19 cellular contexts compared by ENCODE assay signal in the genomic region with DNA sequence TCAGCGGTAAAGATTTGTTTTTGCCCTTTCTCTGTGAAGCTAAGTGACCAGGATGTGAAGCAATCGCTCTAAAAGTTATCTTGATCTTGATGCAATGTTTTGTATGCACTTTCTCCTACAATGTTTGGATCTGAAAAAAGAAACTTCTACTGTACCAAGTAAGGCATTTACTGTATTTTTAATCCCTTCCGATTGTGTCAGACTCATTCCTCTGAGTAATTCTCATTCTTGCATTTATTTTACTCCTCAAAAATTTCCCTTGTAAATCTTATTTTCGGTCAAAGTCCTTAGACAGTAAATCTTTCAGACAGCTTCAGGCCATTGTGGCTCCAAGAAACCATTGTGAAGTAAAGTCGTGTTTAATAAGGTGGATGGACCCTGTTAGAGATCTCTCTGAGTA.
DNase-seq lines count a peak whose midpoint lies in the region; ATAC-seq and TF ChIP-seq lines count a peak whose summit lies in the region.
"Had no signal": no experiment of that assay in that cellular context is flagged by ENCODE, and none has a peak within 500 bp of the region (broad histone marks: within the 10 kb centered on the region; RNA-seq: fewer than 3 reads in every experiment).

No MANE protein-coding gene starts in this region.

- H3K79me2 ChIP-seq in osteoblast (ENCODE audit: insufficient read depth, low read length) = no peaks in the 10 kb centered on the region

- DNase-seq in Caki2 (ENCODE audit: low read depth) = peak; percentile 7
- DNase-seq in NCI-H226 = peak; percentile 49
- no peak for DNase-seq in epithelial cell of prostate (ENCODE audit: low read depth, low spot score)
- DNase-seq in osteoblast (ENCODE audit: insufficient read length, low spot score, missing footprints) = peak; percentile 61
- DNase-seq in HuH-7.5 (ENCODE audit: low spot score) = no peak
- DNase-seq in kidney glomerular epithelial cell (lab: John Stamatoyannopoulos, UW) = no peak
- DNase-seq: body of pancreas; CD4-positive, CD25-positive, alpha-beta regulatory T cell; effector CD8-positive, alpha-beta T cell; GF-D8; head of caudate nucleus; naive thymus-derived CD4-positive, alpha-beta T cell; NCI-H1105; retina; stimulated activated CD4-positive, alpha-beta T cell treated with anti-CD3 and anti-CD28 coated beads, Interleukin-2, amount 100 ng/mL, for 48 hours; T-helper 17 cell had no signal

- H3K4me3 ChIP-seq in osteoblast (ENCODE audit: insufficient read depth, low read length) = peak overlapping the region; percentile 51
- H3K4me3 ChIP-seq: body of pancreas had no signal

- in situ Hi-C loops in Caki2 (cut with HindIII; ENCODE audit: low pct_unique_long_range_greater_than_20kb, low sequenced_read_pairs) = no loop called here

- no peak for ATAC-seq in HG03432 (IDR thresholded peaks at IDR 0.05; ENCODE audit: unreplicated experiment)
- no peak for ATAC-seq in HG03439 (IDR thresholded peaks at IDR 0.05; ENCODE audit: unreplicated experiment)
- ATAC-seq: body of pancreas; naive thymus-derived CD4-positive, alpha-beta T cell; Panc1; T-helper 17 cell had no signal

- peak overlapping the region; percentile 85 for H3K4me2 ChIP-seq in osteoblast (ENCODE audit: insufficient read depth, low read length)

- H3K27ac ChIP-seq in epithelial cell of prostate (peak overlapping the region; percentile 34), osteoblast (ENCODE audit: low read depth, low read length) (peak overlapping the region; percentile 81)
- H3K27ac ChIP-seq: body of pancreas had no signal

- TF ChIP-seq CTCF in osteoblast (IDR thresholded peaks at IDR 0.05; ENCODE audit: extremely low read depth, low read depth, low read length) = no peak

- H4K20me1 ChIP-seq in osteoblast (ENCODE audit: insufficient read depth, low read length) = no peaks in the 10 kb centered on the region

- no peaks in the 10 kb centered on the region for H3K36me3 ChIP-seq in osteoblast (ENCODE audit: insufficient read depth, low read length)

- H3K9me3 ChIP-seq in osteoblast (ENCODE audit: low read depth, low read length) = no peaks in the 10 kb centered on the region
- H3K9me3 ChIP-seq: body of pancreas had no signal

- peaks cover 21% of the 10 kb centered on the region for H3K4me1 ChIP-seq in osteoblast (ENCODE audit: insufficient read depth, low read length)
- H3K4me1 ChIP-seq: body of pancreas had no signal

- H2AFZ ChIP-seq in osteoblast (ENCODE audit: low read length) = peak overlapping the region; percentile 80

- no peaks in the 10 kb centered on the region for H3K27me3 ChIP-seq in osteoblast (ENCODE audit: insufficient read depth, low read length)
- H3K27me3 ChIP-seq: body of pancreas had no signal

Comparison
In these comparisons a context has a peak if more than half of its experiments do, and no peak if none do; other contexts are left out.
1. DNase-seq: peak in Caki2 (single experiment), NCI-H226 (single experiment) and osteoblast (single experiment); none in epithelial cell of prostate (single experiment), HuH-7.5 (single experiment) and kidney glomerular epithelial cell (single experiment).